ENCODE assay signal across 17 cellular contexts in the genomic region with DNA sequence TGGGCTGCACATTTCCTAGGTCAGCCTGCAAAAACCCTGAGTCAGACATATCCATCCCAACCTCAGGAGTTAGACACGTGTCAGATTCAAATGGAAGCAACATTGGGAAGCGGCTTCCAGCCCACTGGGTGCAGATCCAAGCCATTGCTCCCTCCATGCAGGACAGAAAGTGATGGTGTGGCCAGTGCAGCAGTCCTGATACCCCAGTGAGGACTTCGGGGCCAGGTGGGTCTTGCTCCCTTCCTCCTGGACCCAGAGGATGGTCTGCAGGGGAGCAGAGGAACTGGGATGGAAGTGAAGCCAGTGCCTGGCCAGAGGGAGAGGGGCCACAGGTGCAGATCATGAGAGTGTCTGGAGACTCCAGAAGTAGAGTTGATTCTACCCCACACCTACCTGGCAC.
"Had no signal": no experiment of that assay in that cellular context is flagged by ENCODE, and none has a peak within 500 bp of the region (broad histone marks: within the 10 kb centered on the region; RNA-seq: fewer than 3 reads in every experiment).

No MANE protein-coding gene starts in this region.

- H3K27me3 Mint-ChIP-seq: effector memory CD8-positive, alpha-beta T cell; naive B cell; stimulated activated memory B cell treated with anti-CD40 and anti-IgM and Interleukin-4, amounts not matched to agents 10 μg/mL and 1 μg/mL and 100 μg/mL, for 72 hours had no signal

- DNase-seq: activated CD4-positive, alpha-beta T cell treated with anti-CD3 and anti-CD28 coated beads, Interleukin-2, amount 50 U/mL, for 1 hour; activated CD4-positive, CD25-positive, alpha-beta regulatory T cell treated with anti-CD3 and anti-CD28 coated beads, Interleukin-2, amount 50 U/mL, for 72 hours; activated naive CD4-positive, alpha-beta T cell; activated T-cell treated with anti-CD3 and anti-CD28 coated beads for 4 hours; effector memory CD8-positive, alpha-beta T cell; esophagus squamous epithelium; left ventricle myocardium superior; naive B cell; pancreas; stimulated activated CD4-positive, alpha-beta T cell treated with anti-CD3 and anti-CD28 coated beads, Interleukin-4, amount 100 ng/mL, for 24 hours; T-helper 2 cell; testis had no signal

- H3K27ac ChIP-seq: esophagus squamous epithelium, neutrophil, pancreas, right lobe of liver, testis, VCaP had no signal

- H3K4me1 ChIP-seq: pancreas had no signal

- H3K4me3 ChIP-seq: esophagus squamous epithelium, pancreas, right lobe of liver, testis had no signal

- H3K36me3 ChIP-seq: esophagus squamous epithelium, pancreas, right lobe of liver had no signal

- H3K27ac Mint-ChIP-seq: activated T-helper 1 cell treated with anti-CD3 and anti-CD28 coated beads, Interleukin-12 subunit alpha, Interleukin-12 subunit beta, Interleukin-2, Interleukin-4 antibody, amounts not matched to agents 30 ng/mL and 10 ng/mL and 1 ng/mL, durations not matched to agents 14 hours and 24 hours and 36 hours; stimulated activated memory B cell treated with anti-CD40 and anti-IgM and Interleukin-4, amounts not matched to agents 10 μg/mL and 1 μg/mL and 100 μg/mL, for 72 hours had no signal

- H3K4me3 Mint-ChIP-seq: activated T-helper 1 cell treated with anti-CD3 and anti-CD28 coated beads, Interleukin-12 subunit alpha, Interleukin-12 subunit beta, Interleukin-2, Interleukin-4 antibody, amounts not matched to agents 30 ng/mL and 10 ng/mL and 1 ng/mL, durations not matched to agents 14 hours and 24 hours and 36 hours; effector memory CD8-positive, alpha-beta T cell; naive B cell; stimulated activated memory B cell treated with anti-CD40 and anti-IgM and Interleukin-4, amounts not matched to agents 10 μg/mL and 1 μg/mL and 100 μg/mL, for 72 hours had no signal

- H3K9me3 ChIP-seq: esophagus squamous epithelium, neutrophil, pancreas, right lobe of liver, testis had no signal

- H3K9me3 Mint-ChIP-seq: activated T-helper 1 cell treated with anti-CD3 and anti-CD28 coated beads, Interleukin-12 subunit alpha, Interleukin-12 subunit beta, Interleukin-2, Interleukin-4 antibody, amounts not matched to agents 30 ng/mL and 10 ng/mL and 1 ng/mL, durations not matched to agents 14 hours and 24 hours and 36 hours; effector memory CD8-positive, alpha-beta T cell; stimulated activated memory B cell treated with anti-CD40 and anti-IgM and Interleukin-4, amounts not matched to agents 10 μg/mL and 1 μg/mL and 100 μg/mL, for 72 hours had no signal

- H3K4me1 Mint-ChIP-seq: stimulated activated memory B cell treated with anti-CD40 and anti-IgM and Interleukin-4, amounts not matched to agents 10 μg/mL and 1 μg/mL and 100 μg/mL, for 72 hours had no signal

- H3K27me3 ChIP-seq: esophagus squamous epithelium, neutrophil, pancreas, right lobe of liver, testis had no signal

- ATAC-seq: effector memory CD8-positive, alpha-beta T cell; left ventricle myocardium superior; pancreas; right lobe of liver; stimulated activated memory B cell treated with anti-CD40 and anti-IgM and Interleukin-4, amounts not matched to agents 10 μg/mL and 1 μg/mL and 100 μg/mL, for 72 hours had no signal
